ENCODE assay signal across 8 cellular contexts in the genomic region with DNA sequence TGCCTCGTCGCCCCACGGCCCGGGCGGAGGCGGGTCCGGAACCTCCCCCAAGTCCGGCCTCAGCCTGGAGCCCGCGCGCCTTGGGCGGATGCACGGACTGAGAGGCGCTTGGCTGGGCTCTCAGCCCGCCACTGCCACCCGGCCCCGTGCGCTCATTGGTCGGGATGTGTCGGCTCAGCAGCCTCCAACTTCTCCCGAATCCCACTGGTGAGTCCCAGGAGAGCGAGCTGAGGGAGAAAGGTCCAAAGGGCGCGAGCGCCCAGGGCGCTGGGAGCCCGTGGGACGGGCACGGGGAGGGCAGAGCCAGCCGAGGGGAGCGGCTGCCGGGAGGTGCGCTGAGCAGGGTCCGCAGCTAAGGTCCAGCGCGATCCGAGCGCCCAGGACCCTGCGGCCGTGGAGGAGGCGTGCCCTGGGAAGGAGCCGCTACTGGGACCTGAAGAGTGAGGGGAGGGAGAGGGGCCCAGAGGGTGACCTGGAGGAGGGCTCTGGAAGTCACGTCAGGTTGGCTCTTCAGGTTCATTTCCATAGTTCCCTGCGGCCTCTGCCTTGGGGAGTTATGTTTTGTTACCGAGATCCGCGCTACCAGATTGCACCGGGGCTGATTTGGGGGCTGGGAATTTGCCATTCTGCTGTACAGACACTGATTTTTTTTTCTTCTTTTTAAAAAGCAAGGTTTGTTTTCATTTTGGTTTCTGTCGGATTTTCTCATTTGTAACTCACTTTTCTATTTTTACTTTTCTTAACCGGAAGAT. TPM values are rescaled to one million over a fixed set of nuclear protein-coding genes. Genes with fewer than 3 reads are reported as not detected.
A peak's percentile ranks its signal among the peaks of the same experiment; 100 is the strongest.
DNase-seq lines count a peak whose midpoint lies in the region; ATAC-seq, FAIRE-seq and TF ChIP-seq lines count a peak whose summit lies in the region.

A gene (plus strand): TSS at position 525 of the 752 bp plus-strand sequence. CDS start 3,849 bp downstream, outside the sequence.

- no peaks in the 10 kb centered on the region for H3K27me3 ChIP-seq in DND-41 (ENCODE audit: insufficient read depth, low read length, poor library complexity)
- H3K27me3 ChIP-seq in bronchial epithelial cell (ENCODE audit: control insufficient read depth, insufficient read depth, low read length): peaks cover 6% of the 10 kb centered on the region
- H3K27me3 ChIP-seq in keratinocyte (ENCODE audit: control insufficient read depth, extremely low read depth, insufficient read depth, low read length): peaks cover 30% of the 10 kb centered on the region

- H2AFZ ChIP-seq in DND-41 (ENCODE audit: low read depth, low read length): peak within 1 kb of the TSS; percentile 78
- H2AFZ ChIP-seq in keratinocyte (ENCODE audit: control insufficient read depth, low read length): peak within 1 kb of the TSS; percentile 79

- H3K4me1 ChIP-seq in DND-41 (ENCODE audit: insufficient read depth, low read length) (peaks cover 62% of the 10 kb centered on the region), keratinocyte (ENCODE audit: control insufficient read depth, extremely low read depth, insufficient read depth, low read length) (peaks cover 5% of the 10 kb centered on the region)

- H3K4me2 ChIP-seq in DND-41 (ENCODE audit: insufficient read depth, low read length): peak within 1 kb of the TSS; percentile 81
- peak within 1 kb of the TSS; percentile 76 for H3K4me2 ChIP-seq in keratinocyte (ENCODE audit: control insufficient read depth, extremely low read depth, insufficient read depth, low read depth, low read length)

- H3K27me3 Mint-ChIP-seq in stimulated activated memory B cell treated with anti-CD40 and anti-IgM and Interleukin-4, amounts not matched to agents 10 μg/mL and 1 μg/mL and 100 μg/mL, for 72 hours: peaks cover 47% of the 10 kb centered on the region

- dilution Hi-C loops in keratinocyte (cut with MboI; ENCODE audit: extremely low pct_ligation_motif_present, low sequenced_read_pairs): no loop called here

- H3K4me3 ChIP-seq in DND-41 (ENCODE audit: low read depth in 1 of 2, low read length in 2 of 2) (peak within 1 kb of the TSS; percentile 80 to 86), bronchial epithelial cell (ENCODE audit: low read depth, low read length) (peak within 1 kb of the TSS; percentile 47), keratinocyte (ENCODE audit: control insufficient read depth in 2 of 3, extremely low read depth in 1 of 3, insufficient read depth in 2 of 3, low read depth in 1 of 3, low read length in 3 of 3) (peak within 1 kb of the TSS; percentile 42 to 71 (median 67))

- H3K4me3 Mint-ChIP-seq in stimulated activated memory B cell treated with anti-CD40 and anti-IgM and Interleukin-4, amounts not matched to agents 10 μg/mL and 1 μg/mL and 100 μg/mL, for 72 hours: peak within 1 kb of the TSS; percentile 72

- peaks cover 5% of the 10 kb centered on the region for H3K36me3 Mint-ChIP-seq in stimulated activated memory B cell treated with anti-CD40 and anti-IgM and Interleukin-4, amounts not matched to agents 10 μg/mL and 1 μg/mL and 100 μg/mL, for 72 hours

- H3K9me1 ChIP-seq in keratinocyte (ENCODE audit: control insufficient read depth, extremely low read depth, insufficient read depth, low read length): no peaks in the 10 kb centered on the region

- H3K27ac ChIP-seq in DND-41 (ENCODE audit: low read length) (peak within 1 kb of the TSS; percentile 97), keratinocyte (ENCODE audit: control insufficient read depth, insufficient read depth, low read length) (no peak within 1 kb of the TSS)

- peak within 1 kb of the TSS; percentile 14 for H3K27ac Mint-ChIP-seq in stimulated activated memory B cell treated with anti-CD40 and anti-IgM and Interleukin-4, amounts not matched to agents 10 μg/mL and 1 μg/mL and 100 μg/mL, for 72 hours

- no peaks in the 10 kb centered on the region for H4K20me1 ChIP-seq in DND-41 (ENCODE audit: insufficient read depth, low read length)
- no peaks in the 10 kb centered on the region for H4K20me1 ChIP-seq in keratinocyte (ENCODE audit: control insufficient read depth, extremely low read depth, insufficient read depth, low read length)

- ATAC-seq in DND-41 (ENCODE audit: insufficient read depth, low read depth): peak; percentile 71
- peak; percentile 57 for ATAC-seq in stimulated activated memory B cell treated with anti-CD40 and anti-IgM and Interleukin-4, amounts not matched to agents 10 μg/mL and 1 μg/mL and 100 μg/mL, for 72 hours
- ATAC-seq in GM18867 (IDR thresholded peaks at IDR 0.05; ENCODE audit: unreplicated experiment): no peak

- H3K79me2 ChIP-seq in DND-41 (ENCODE audit: insufficient read depth, low read length) (peaks cover 69% of the 10 kb centered on the region), keratinocyte (ENCODE audit: control insufficient read depth, insufficient read depth, low read length) (no peaks in the 10 kb centered on the region)

- H3K4me1 Mint-ChIP-seq in stimulated activated memory B cell treated with anti-CD40 and anti-IgM and Interleukin-4, amounts not matched to agents 10 μg/mL and 1 μg/mL and 100 μg/mL, for 72 hours: peaks cover 20% of the 10 kb centered on the region

- no peak for FAIRE-seq in bronchial epithelial cell (lab: Jason Lieb, UNC)
- FAIRE-seq in keratinocyte (lab: Jason Lieb, UNC): no peak

- H3K9me3 ChIP-seq in DND-41 (ENCODE audit: insufficient read depth, low read length, severe bottlenecking): peaks cover 6% of the 10 kb centered on the region
- no peaks in the 10 kb centered on the region for H3K9me3 ChIP-seq in keratinocyte (ENCODE audit: control insufficient read depth, low read depth, low read length)

- peaks cover 3% of the 10 kb centered on the region for H3K9me3 Mint-ChIP-seq in stimulated activated memory B cell treated with anti-CD40 and anti-IgM and Interleukin-4, amounts not matched to agents 10 μg/mL and 1 μg/mL and 100 μg/mL, for 72 hours

- TF ChIP-seq CTCF in DND-41 (IDR thresholded peaks at IDR 0.05; ENCODE audit: borderline replicate concordance, extremely low read depth, low read length, poor library complexity, severe bottlenecking): no peak
- no peak for TF ChIP-seq CTCF in bronchial epithelial cell (IDR thresholded peaks at IDR 0.05; ENCODE audit: insufficient read depth, low read length, severe bottlenecking)
- TF ChIP-seq CTCF in keratinocyte (optimal IDR thresholded peaks at IDR 0.05 in 1 of 3, IDR thresholded peaks at IDR 0.05 in 1 of 3, conservative IDR thresholded peaks at IDR 0.05 in 1 of 3; ENCODE audit: extremely low read depth in 1 of 3, insufficient read depth in 2 of 3, low read length in 3 of 3): no peak

- H3K36me3 ChIP-seq in DND-41 (ENCODE audit: insufficient read depth, low read length) (peaks cover 14% of the 10 kb centered on the region), bronchial epithelial cell (ENCODE audit: control insufficient read depth, insufficient read depth, low read length) (no peaks in the 10 kb centered on the region), keratinocyte (ENCODE audit: control insufficient read depth in 2 of 2, extremely low read depth in 1 of 2, insufficient read depth in 2 of 2, low read length in 2 of 2) (no peaks in the 10 kb centered on the region)

- peak; percentile 64 for DNase-seq in DND-41
- peak; percentile 55 for DNase-seq in NCI-H1417 treated with DMSO at 0.1 percent for 48 hours (lab: John Stamatoyannopoulos, UW)
- no peak for DNase-seq in bronchial epithelial cell (ENCODE audit: low read depth)
- no peak for DNase-seq in keratinocyte (ENCODE audit: low read depth, low spot score)
- no peak for DNase-seq in KG1 (lab: John Stamatoyannopoulos, UW)
- no peak for DNase-seq in stimulated activated CD4-positive, alpha-beta T cell treated with anti-CD3 and anti-CD28 coated beads, Interleukin-4, amount 100 ng/mL, for 4 hours

- H3K9ac ChIP-seq in DND-41 (ENCODE audit: low read depth, low read length) (peak within 1 kb of the TSS; percentile 98), keratinocyte (ENCODE audit: control insufficient read depth, extremely low read depth, insufficient read depth, low read length) (no peak within 1 kb of the TSS)

RNA-seq across cellular contexts. Expression of the gene that starts here (rescaled TPM):
- total RNA-seq in bronchial epithelial cell: 16.9 and 25.3 TPM in 2 replicates
- polyA plus RNA-seq in keratinocyte: 1.1 to 10.8 TPM (median 2.0 TPM) in 3 replicates
- 16.4 TPM for polyA plus RNA-seq in keratinocyte (2011; ENCODE audit: low read depth)
- 2.5 and 2.8 TPM in 2 replicates for polyA plus RNA-seq in keratinocyte (2011; cell fraction: cytosol; rRNA removed)
- polyA plus RNA-seq in keratinocyte (2011; cell fraction: nucleus; rRNA removed): 4.2 and 4.3 TPM in 2 replicates
- 0.71 and 16.4 TPM in 2 replicates for polyA plus RNA-seq in keratinocyte (2012; ENCODE audit: low replicate concordance)
- 0.95 to 24.3 TPM (median 5.3 TPM) in 3 replicates for polyA minus RNA-seq in keratinocyte
- polyA minus RNA-seq in keratinocyte (2011; cell fraction: cytosol; rRNA and poly(A)+ RNA removed): 4.4 TPM
- 4.9 and 14.3 TPM in 2 replicates for polyA minus RNA-seq in keratinocyte (2011; cell fraction: nucleus; rRNA and poly(A)+ RNA removed)

Comparison
In these comparisons a context has a peak if more than half of its experiments do, and no peak if none do; other contexts are left out.
1. DNase-seq: peak in DND-41 (single experiment) and NCI-H1417 treated with DMSO at 0.1 percent for 48 hours (single experiment); none in bronchial epithelial cell (single experiment), keratinocyte (single experiment), KG1 (single experiment) and stimulated activated CD4-positive, alpha-beta T cell treated with anti-CD3 and anti-CD28 coated beads, Interleukin-4, amount 100 ng/mL, for 4 hours (0 of 2).
2. Peak in every context shown above with its lines, with median percentiles within 50 percentile points of each other: H3K4me3 ChIP-seq.